25 cellular contexts compared by ENCODE assay signal in genomic region chr17:3727041-3727440, GRCh38. TPM values are rescaled to one million over a fixed set of nuclear protein-coding genes. Genes with fewer than 3 reads are reported as not detected.
DNase-seq lines count a peak whose midpoint lies in the region; ATAC-seq, FAIRE-seq and TF ChIP-seq lines count a peak whose summit lies in the region.
"Had no signal": no experiment of that assay in that cellular context is flagged by ENCODE, and none has a peak within 500 bp of the region (broad histone marks: within the 10 kb centered on the region; RNA-seq: fewer than 3 reads in every experiment).

No MANE protein-coding gene starts in this region.

- DNase-seq in T-helper 1 cell (no peak), GM13977 (ENCODE audit: low spot score) (peak; percentile 47), NB4 (ENCODE audit: low read depth) (peak; percentile 63), astrocyte (ENCODE audit: low read depth) (no peak), A172 (ENCODE audit: low spot score) (no peak), KBM-7 (no peak)
- DNase-seq: AML-193; DMS79 treated with DMSO at 0.1 percent for 48 hours; heart right ventricle; left colon; mesenchymal stem cell; NCI-H1092 treated with DMSO at 0.1 percent for 48 hours; NCI-H2029 treated with DMSO at 0.1 percent for 48 hours; retina; RPMI8226; stimulated activated CD4-positive, alpha-beta T cell treated with anti-CD3 and anti-CD28 coated beads, Interleukin-4, amount 100 ng/mL, for 24 hours; T1000; trophoblast cell had no signal

- no peak overlapping the region for H3K4me2 ChIP-seq in astrocyte (ENCODE audit: low read length)

- peaks cover 34% of the 10 kb centered on the region for H3K36me3 Mint-ChIP-seq in T-helper 1 cell treated with Interleukin-12 subunit alpha and Interleukin-12 subunit beta and Interleukin-4 antibody, amounts not matched to agents 30 μg/mL and 1 μg/mL, for 36 hours (ENCODE audit: low read depth)
- peaks cover 3% of the 10 kb centered on the region for H3K36me3 Mint-ChIP-seq in astrocyte (ENCODE audit: low read depth, unreplicated experiment)

- ATAC-seq in GM18517 (IDR thresholded peaks at IDR 0.05; ENCODE audit: unreplicated experiment), result no peak
- ATAC-seq: activated T-helper 17 cell treated with anti-CD3 and anti-CD28 coated beads, Interleukin-2, amount 50 U/mL, for 72 hours; heart right ventricle; K562; left colon had no signal

- no peak for FAIRE-seq in astrocyte (lab: Jason Lieb, UNC)
- FAIRE-seq: K562 had no signal

- H3K4me1 ChIP-seq in astrocyte (ENCODE audit: insufficient read depth, low read length), result peaks cover 25% of the 10 kb centered on the region

- H3K27me3 Mint-ChIP-seq in T-helper 1 cell treated with Interleukin-12 subunit alpha and Interleukin-12 subunit beta and Interleukin-4 antibody, amounts not matched to agents 30 μg/mL and 1 μg/mL, for 36 hours (ENCODE audit: low read depth), result no peaks in the 10 kb centered on the region
- H3K27me3 Mint-ChIP-seq in astrocyte (ENCODE audit: low read depth, unreplicated experiment), result no peaks in the 10 kb centered on the region
- H3K27me3 Mint-ChIP-seq: activated T-helper 17 cell treated with anti-CD3 and anti-CD28 coated beads, Interleukin-2, amount 50 U/mL, for 72 hours had no signal

- in situ Hi-C loops in GM13977 (cut with MboI; ENCODE audit: low pct_unique_long_range_greater_than_20kb, low sequenced_read_pairs, unreplicated experiment), result no loop called here
- in situ Hi-C loops in KBM-7 (cut with MboI; ENCODE audit: low pct_unique_long_range_greater_than_20kb, low sequenced_read_pairs), result no loop called here

- H3K4me3 ChIP-seq in NB4 (ENCODE audit: low read depth, low read length) (no peak overlapping the region), astrocyte (ENCODE audit: insufficient read depth, low read depth, low read length) (no peak overlapping the region)
- H3K4me3 ChIP-seq: HAP-1, heart right ventricle, K562 had no signal

- H3K4me1 Mint-ChIP-seq in T-helper 1 cell treated with Interleukin-12 subunit alpha and Interleukin-12 subunit beta and Interleukin-4 antibody, amounts not matched to agents 30 μg/mL and 1 μg/mL, for 36 hours (ENCODE audit: low read depth), result peaks cover 35% of the 10 kb centered on the region
- peaks cover 14% of the 10 kb centered on the region for H3K4me1 Mint-ChIP-seq in astrocyte (ENCODE audit: low read depth, unreplicated experiment)

- no peaks in the 10 kb centered on the region for H3K36me3 ChIP-seq in astrocyte (ENCODE audit: insufficient read depth, low read length)
- H3K36me3 ChIP-seq: heart right ventricle had no signal

- H2AFZ ChIP-seq in astrocyte (ENCODE audit: low read depth, low read length), result no peak overlapping the region

- H3K9me3 Mint-ChIP-seq in T-helper 1 cell treated with Interleukin-12 subunit alpha and Interleukin-12 subunit beta and Interleukin-4 antibody, amounts not matched to agents 30 μg/mL and 1 μg/mL, for 36 hours, result no peaks in the 10 kb centered on the region
- H3K9me3 Mint-ChIP-seq in astrocyte (ENCODE audit: unreplicated experiment), result no peaks in the 10 kb centered on the region
- H3K9me3 Mint-ChIP-seq: activated T-helper 17 cell treated with anti-CD3 and anti-CD28 coated beads, Interleukin-2, amount 50 U/mL, for 72 hours had no signal

- H3K27me3 ChIP-seq in astrocyte (ENCODE audit: insufficient read depth, low read length), result no peaks in the 10 kb centered on the region
- H3K27me3 ChIP-seq: heart right ventricle had no signal

- H3K27ac ChIP-seq in astrocyte (ENCODE audit: low read depth, low read length), result no peak overlapping the region
- H3K27ac ChIP-seq: 22Rv1, heart right ventricle had no signal

- H4K20me1 ChIP-seq in astrocyte (ENCODE audit: insufficient read depth, low read length), result peaks cover 7% of the 10 kb centered on the region

- peak overlapping the region; percentile 68 for H3K4me3 Mint-ChIP-seq in T-helper 1 cell treated with Interleukin-12 subunit alpha and Interleukin-12 subunit beta and Interleukin-4 antibody, amounts not matched to agents 30 μg/mL and 1 μg/mL, for 36 hours
- H3K4me3 Mint-ChIP-seq in astrocyte (ENCODE audit: unreplicated experiment), result no peak overlapping the region
- H3K4me3 Mint-ChIP-seq: activated naive CD8-positive, alpha-beta T cell; activated T-helper 17 cell treated with anti-CD3 and anti-CD28 coated beads, Interleukin-2, amount 50 U/mL, for 72 hours had no signal

- no peaks in the 10 kb centered on the region for H3K9me3 ChIP-seq in astrocyte (ENCODE audit: insufficient read depth, low read depth, low read length)
- H3K9me3 ChIP-seq: HAP-1, heart right ventricle had no signal

- peaks cover 53% of the 10 kb centered on the region for H3K79me2 ChIP-seq in astrocyte (ENCODE audit: insufficient read depth, low read length)

- peak overlapping the region; percentile 31 for H3K9ac ChIP-seq in astrocyte (ENCODE audit: low read length)

- TF ChIP-seq CTCF in GM13977 (IDR thresholded peaks at IDR 0.05; ENCODE audit: extremely low read depth, insufficient read depth, missing control alignments) (no peak), NB4 (IDR thresholded peaks at IDR 0.05; ENCODE audit: low read depth, low read length) (no peak), astrocyte (IDR thresholded peaks at IDR 0.05; ENCODE audit: insufficient read depth, low read depth, low read length) (no peak)

- H3K27ac Mint-ChIP-seq in T-helper 1 cell treated with Interleukin-12 subunit alpha and Interleukin-12 subunit beta and Interleukin-4 antibody, amounts not matched to agents 30 μg/mL and 1 μg/mL, for 36 hours, result peak overlapping the region; percentile 76
- H3K27ac Mint-ChIP-seq in astrocyte (ENCODE audit: unreplicated experiment), result no peak overlapping the region
- H3K27ac Mint-ChIP-seq: activated naive CD8-positive, alpha-beta T cell; activated T-helper 17 cell treated with anti-CD3 and anti-CD28 coated beads, Interleukin-2, amount 50 U/mL, for 72 hours had no signal

- no peak for TF ChIP-seq POLR2A in NB4 (IDR thresholded peaks at IDR 0.05; ENCODE audit: extremely low read depth, insufficient read length)

RNA-seq across cellular contexts. Expression of gene HASPIN, which starts 3.3 kb away (rescaled TPM):
- total RNA-seq in astrocyte, result 1.7 and 2.4 TPM in 2 replicates
- total RNA-seq in A172 (2014; rRNA removed; shearing (Covaris generic)), result 20.5 and 22.6 TPM in 2 replicates

RNA-seq across cellular contexts. Expression of gene P2RX5, which starts 31.1 kb away (rescaled TPM):
- 2.4 TPM in 2 replicates for total RNA-seq in astrocyte
- total RNA-seq in A172 (2014; rRNA removed; shearing (Covaris generic)), result 32.7 and 35.4 TPM in 2 replicates

RNA-seq across cellular contexts. Expression of gene EMC6, which starts 58.4 kb away (rescaled TPM):
- 49.7 and 52.2 TPM in 2 replicates for total RNA-seq in astrocyte
- total RNA-seq in A172 (2014; rRNA removed; shearing (Covaris generic)), result 43.4 and 66.8 TPM in 2 replicates

RNA-seq across cellular contexts. Expression of gene TAX1BP3, which starts 58.7 kb away (rescaled TPM):
- 193 and 194 TPM in 2 replicates for total RNA-seq in astrocyte
- total RNA-seq in A172 (2014; rRNA removed; shearing (Covaris generic)), result 360 and 391 TPM in 2 replicates

Comparison
In these comparisons a context has a peak if more than half of its experiments do, and no peak if none do; other contexts are left out.
1. DNase-seq: peak in GM13977 (single experiment) and NB4 (single experiment); none in T-helper 1 cell (0 of 5), astrocyte (single experiment), A172 (single experiment) and KBM-7 (single experiment).